16 cellular contexts compared by ENCODE assay signal in the genomic region with DNA sequence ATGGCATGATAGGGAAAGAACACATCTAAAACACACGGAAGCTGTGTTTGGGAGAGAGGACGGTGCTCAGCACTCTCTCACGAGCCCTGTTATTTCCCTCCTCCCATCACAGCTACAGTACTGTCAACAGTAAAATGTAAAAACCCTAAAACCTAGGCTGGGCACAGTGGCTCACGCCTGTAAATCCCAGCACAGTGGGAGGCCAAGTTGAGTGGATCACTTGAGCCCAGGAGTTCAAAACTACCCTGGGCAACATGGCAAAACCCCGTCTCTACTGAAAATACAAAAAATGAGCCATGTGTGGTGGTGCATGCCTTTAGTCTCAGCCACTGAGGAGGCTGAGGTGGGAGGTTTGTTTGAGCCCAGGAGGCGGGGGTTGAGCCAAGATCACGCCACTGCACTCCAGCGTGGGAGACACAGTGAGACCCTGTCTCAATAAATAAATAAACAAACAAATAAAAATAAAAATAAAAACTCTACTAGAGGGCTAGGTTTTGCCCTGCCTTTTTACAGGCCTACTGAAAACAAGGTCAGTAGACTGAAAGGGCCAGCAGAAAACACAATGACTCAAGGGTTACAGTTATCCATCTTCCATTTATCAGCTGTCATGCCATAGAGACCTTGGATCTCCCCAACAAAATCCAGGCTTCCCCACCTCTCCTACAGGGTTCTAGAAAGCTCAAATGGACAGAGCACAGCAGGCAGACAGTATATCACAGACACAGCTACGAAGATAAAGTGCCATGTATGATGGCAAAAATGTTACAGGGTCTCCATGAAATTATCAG. TPM values are rescaled to one million over a fixed set of nuclear protein-coding genes. Genes with fewer than 3 reads are reported as not detected.
A peak's percentile ranks its signal among the peaks of the same experiment; 100 is the strongest.
DNase-seq lines count a peak whose midpoint lies in the region; ATAC-seq and TF ChIP-seq lines count a peak whose summit lies in the region.
"Had no signal": no experiment of that assay in that cellular context is flagged by ENCODE, and none has a peak within 500 bp of the region (broad histone marks: within the 10 kb centered on the region; RNA-seq: fewer than 3 reads in every experiment).

No MANE protein-coding gene starts in this region.

- H3K4me1 ChIP-seq in neural progenitor cell = no peaks in the 10 kb centered on the region

- H3K79me2 ChIP-seq in neural progenitor cell (ENCODE audit: low read depth) = peaks cover 14% of the 10 kb centered on the region

- H3F3A ChIP-seq in neural progenitor cell (ENCODE audit: low read depth) = no peaks in the 10 kb centered on the region

- no peaks in the 10 kb centered on the region for H3K27me3 ChIP-seq in neural progenitor cell
- H3K27me3 ChIP-seq: colonic mucosa, hepatocyte had no signal

- H3K9ac ChIP-seq in neural progenitor cell = no peak overlapping the region

- no peaks in the 10 kb centered on the region for H3K27me3 Mint-ChIP-seq in activated T-cell treated with anti-CD3 and anti-CD28 coated beads, Interleukin-2, amount 50 U/mL, for 24 hours
- H3K27me3 Mint-ChIP-seq in activated CD4-positive, alpha-beta memory T cell treated with anti-CD3 and anti-CD28 coated beads, Interleukin-2, amount 10 ng/mL, durations not matched to agents 7 days and 5 days = no peaks in the 10 kb centered on the region
- H3K27me3 Mint-ChIP-seq in stimulated activated memory B cell treated with anti-CD40 and anti-IgM and Interleukin-4, amounts not matched to agents 10 μg/mL and 1 μg/mL and 100 μg/mL, for 72 hours = no peaks in the 10 kb centered on the region
- no peaks in the 10 kb centered on the region for H3K27me3 Mint-ChIP-seq in neural progenitor cell (ENCODE audit: insufficient read depth, low read depth)
- H3K27me3 Mint-ChIP-seq: progenitor cell of endocrine pancreas had no signal

- CTCF ChIA-PET in activated CD4-positive, alpha-beta memory T cell treated with anti-CD3 and anti-CD28 coated beads, Interleukin-2, amount 10 ng/mL, durations not matched to agents 7 days and 5 days (lab: Charles Lee) = interaction anchor here (1.7 to 2.9 kb wide), 2 partner anchors 13 to 53 kb away, joined by 7 to 11 read pairs; a partner anchor contains a TSS

- peaks cover 60% of the 10 kb centered on the region for H3K36me3 Mint-ChIP-seq in activated T-cell treated with anti-CD3 and anti-CD28 coated beads, Interleukin-2, amount 50 U/mL, for 24 hours (ENCODE audit: low read depth)
- H3K36me3 Mint-ChIP-seq in activated CD4-positive, alpha-beta memory T cell treated with anti-CD3 and anti-CD28 coated beads, Interleukin-2, amount 10 ng/mL, durations not matched to agents 7 days and 5 days (ENCODE audit: low read depth) = peaks cover 44% of the 10 kb centered on the region
- peaks cover 7% of the 10 kb centered on the region for H3K36me3 Mint-ChIP-seq in stimulated activated memory B cell treated with anti-CD40 and anti-IgM and Interleukin-4, amounts not matched to agents 10 μg/mL and 1 μg/mL and 100 μg/mL, for 72 hours
- peaks cover 7% of the 10 kb centered on the region for H3K36me3 Mint-ChIP-seq in neural progenitor cell

- no peak for TF ChIP-seq CTCF in neural progenitor cell (IDR thresholded peaks at IDR 0.05)

- no peak for DNase-seq in activated T-cell treated with anti-CD3 and anti-CD28 coated beads, Interleukin-2, amount 50 U/mL, for 24 hours
- no peak for DNase-seq in activated T-cell treated with anti-CD3 and anti-CD28 coated beads, Interleukin-2, amount 50 U/mL, for 1 hour
- DNase-seq in activated CD4-positive, alpha-beta memory T cell treated with anti-CD3 and anti-CD28 coated beads, Interleukin-2, amount 10 ng/mL, durations not matched to agents 7 days and 5 days = no peak
- DNase-seq in epithelial cell of prostate (ENCODE audit: low read depth, low spot score) (no peak), neural progenitor cell (ENCODE audit: low spot score) (no peak), NOMO-1 (lab: John Stamatoyannopoulos, UW; ENCODE audit: unreplicated experiment in 2 of 2) (no peak)
- DNase-seq: ACHN, anterior cingulate cortex, colonic mucosa, COR-L47, kidney glomerular epithelial cell, NCI-H1436 treated with DMSO at 0.1 percent for 48 hours had no signal

- H3K9me3 ChIP-seq in neural progenitor cell (ENCODE audit: low read depth) = no peaks in the 10 kb centered on the region
- H3K9me3 ChIP-seq: colonic mucosa had no signal

- no peak overlapping the region for H3K4me2 ChIP-seq in neural progenitor cell
- H3K4me2 ChIP-seq: hepatocyte had no signal

- no peak overlapping the region for H2AFZ ChIP-seq in neural progenitor cell (replicated peaks)
- H2AFZ ChIP-seq: hepatocyte had no signal

- H3K4me3 ChIP-seq in neural progenitor cell = no peak overlapping the region
- H3K4me3 ChIP-seq: colonic mucosa, hepatocyte had no signal

- no peaks in the 10 kb centered on the region for H3K36me3 ChIP-seq in neural progenitor cell
- H3K36me3 ChIP-seq: colonic mucosa had no signal

- H3K4me1 Mint-ChIP-seq in activated T-cell treated with anti-CD3 and anti-CD28 coated beads, Interleukin-2, amount 50 U/mL, for 24 hours (ENCODE audit: low read depth) = peaks cover 93% of the 10 kb centered on the region
- peaks cover 85% of the 10 kb centered on the region for H3K4me1 Mint-ChIP-seq in activated CD4-positive, alpha-beta memory T cell treated with anti-CD3 and anti-CD28 coated beads, Interleukin-2, amount 10 ng/mL, durations not matched to agents 7 days and 5 days
- peaks cover 71% of the 10 kb centered on the region for H3K4me1 Mint-ChIP-seq in stimulated activated memory B cell treated with anti-CD40 and anti-IgM and Interleukin-4, amounts not matched to agents 10 μg/mL and 1 μg/mL and 100 μg/mL, for 72 hours
- H3K4me1 Mint-ChIP-seq in neural progenitor cell = peaks cover 20% of the 10 kb centered on the region

- H4K20me1 ChIP-seq in neural progenitor cell (ENCODE audit: low read depth) = no peaks in the 10 kb centered on the region

- H3K27ac Mint-ChIP-seq in activated T-cell treated with anti-CD3 and anti-CD28 coated beads, Interleukin-2, amount 50 U/mL, for 24 hours = peak overlapping the region; percentile 92
- peak overlapping the region; percentile 99 for H3K27ac Mint-ChIP-seq in activated CD4-positive, alpha-beta memory T cell treated with anti-CD3 and anti-CD28 coated beads, Interleukin-2, amount 10 ng/mL, durations not matched to agents 7 days and 5 days
- H3K27ac Mint-ChIP-seq in stimulated activated memory B cell treated with anti-CD40 and anti-IgM and Interleukin-4, amounts not matched to agents 10 μg/mL and 1 μg/mL and 100 μg/mL, for 72 hours = peak overlapping the region; percentile 53
- H3K27ac Mint-ChIP-seq in neural progenitor cell = no peak overlapping the region
- H3K27ac Mint-ChIP-seq: progenitor cell of endocrine pancreas had no signal

- no peak for ATAC-seq in stimulated activated memory B cell treated with anti-CD40 and anti-IgM and Interleukin-4, amounts not matched to agents 10 μg/mL and 1 μg/mL and 100 μg/mL, for 72 hours
- no peak for ATAC-seq in GM18861 (IDR thresholded peaks at IDR 0.05; ENCODE audit: unreplicated experiment)

- H3K4me3 Mint-ChIP-seq in activated T-cell treated with anti-CD3 and anti-CD28 coated beads, Interleukin-2, amount 50 U/mL, for 24 hours = peak overlapping the region; percentile 68
- peak overlapping the region; percentile 76 for H3K4me3 Mint-ChIP-seq in activated CD4-positive, alpha-beta memory T cell treated with anti-CD3 and anti-CD28 coated beads, Interleukin-2, amount 10 ng/mL, durations not matched to agents 7 days and 5 days
- H3K4me3 Mint-ChIP-seq in stimulated activated memory B cell treated with anti-CD40 and anti-IgM and Interleukin-4, amounts not matched to agents 10 μg/mL and 1 μg/mL and 100 μg/mL, for 72 hours = no peak overlapping the region
- no peak overlapping the region for H3K4me3 Mint-ChIP-seq in neural progenitor cell

- POLR2A ChIA-PET in activated CD4-positive, alpha-beta memory T cell treated with anti-CD3 and anti-CD28 coated beads, Interleukin-2, amount 10 ng/mL, durations not matched to agents 7 days and 5 days (lab: Charles Lee) = interaction anchor here (1.4 to 13.0 kb wide), 7 partner anchors 12 to 53 kb away, joined by 4 to 140 read pairs (median 20); a partner anchor contains a TSS

- H3K9me3 Mint-ChIP-seq in activated T-cell treated with anti-CD3 and anti-CD28 coated beads, Interleukin-2, amount 50 U/mL, for 24 hours = peaks cover 4% of the 10 kb centered on the region
- peaks cover 6% of the 10 kb centered on the region for H3K9me3 Mint-ChIP-seq in activated CD4-positive, alpha-beta memory T cell treated with anti-CD3 and anti-CD28 coated beads, Interleukin-2, amount 10 ng/mL, durations not matched to agents 7 days and 5 days
- H3K9me3 Mint-ChIP-seq in stimulated activated memory B cell treated with anti-CD40 and anti-IgM and Interleukin-4, amounts not matched to agents 10 μg/mL and 1 μg/mL and 100 μg/mL, for 72 hours = no peaks in the 10 kb centered on the region
- no peaks in the 10 kb centered on the region for H3K9me3 Mint-ChIP-seq in neural progenitor cell

- H3K27ac ChIP-seq in epithelial cell of prostate (peak overlapping the region; percentile 88), neural progenitor cell (no peak overlapping the region)
- H3K27ac ChIP-seq: hepatocyte had no signal

RNA-seq across cellular contexts. Expression of a gene that starts 54.6 kb away (rescaled TPM):
- total RNA-seq in activated CD4-positive, alpha-beta memory T cell treated with anti-CD3 and anti-CD28 coated beads, Interleukin-2, amount 10 ng/mL, durations not matched to agents 7 days and 5 days = 10 to 100 TPM; 31.6 to 32.2 TPM
- 3.7 and 3.8 TPM in 2 replicates for total RNA-seq in neural progenitor cell (ENCODE audit: low replicate concordance)

Comparison
In these comparisons a context has a peak if more than half of its experiments do, and no peak if none do; other contexts are left out.
1. H3K4me3 Mint-ChIP-seq: peak in activated T-cell treated with anti-CD3 and anti-CD28 coated beads, Interleukin-2, amount 50 U/mL, for 24 hours (single experiment) and activated CD4-positive, alpha-beta memory T cell treated with anti-CD3 and anti-CD28 coated beads, Interleukin-2, amount 10 ng/mL, durations not matched to agents 7 days and 5 days (single experiment); none in stimulated activated memory B cell treated with anti-CD40 and anti-IgM and Interleukin-4, amounts not matched to agents 10 μg/mL and 1 μg/mL and 100 μg/mL, for 72 hours (single experiment) and neural progenitor cell (single experiment).